9 cellular contexts compared by ENCODE assay signal in the genomic region with DNA sequence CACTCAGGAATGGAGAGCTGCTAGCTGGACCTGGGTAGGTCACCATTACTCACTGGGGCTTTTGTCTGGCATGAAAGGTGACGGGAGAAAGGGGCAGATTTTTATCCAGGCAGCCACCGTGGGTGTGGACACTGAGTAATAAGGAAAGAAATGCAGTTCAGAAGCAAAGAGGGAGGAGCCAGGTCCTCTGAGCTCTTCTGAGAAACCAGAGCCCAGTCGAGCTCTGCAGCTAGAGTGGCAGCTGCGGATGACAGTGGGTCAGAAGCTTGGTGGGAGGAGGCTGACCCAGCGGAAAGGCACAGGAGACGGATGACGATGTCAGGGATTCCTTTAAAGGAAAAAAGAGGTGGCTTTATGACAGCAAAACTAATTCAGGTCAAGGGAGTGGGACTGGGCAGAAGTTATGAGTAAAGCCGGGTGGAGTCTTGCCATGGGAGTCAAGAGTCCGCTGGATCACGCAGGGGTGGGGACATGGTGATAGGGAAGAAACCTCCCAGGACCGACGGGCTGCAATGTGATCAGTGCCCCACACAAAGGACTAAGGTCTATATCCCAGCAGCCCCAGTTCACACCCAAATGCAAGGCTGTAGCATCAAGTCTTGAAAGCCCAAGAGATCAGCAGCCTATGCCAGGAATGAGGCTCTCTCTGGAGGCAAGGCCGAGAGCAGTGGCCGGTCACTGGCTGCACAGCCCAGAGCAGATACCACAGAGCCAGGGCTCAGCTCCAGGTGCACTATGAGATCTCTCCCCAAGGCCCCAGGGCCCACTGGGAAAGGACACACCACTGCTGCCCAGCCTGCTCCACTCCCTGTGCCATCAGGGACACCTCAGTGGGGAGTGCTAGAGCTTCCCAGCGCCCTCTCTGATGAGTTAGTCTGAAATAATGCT. TPM values are rescaled to one million over a fixed set of nuclear protein-coding genes. Genes with fewer than 3 reads are reported as not detected.
DNase-seq lines count a peak whose midpoint lies in the region; ATAC-seq and TF ChIP-seq lines count a peak whose summit lies in the region.
"Had no signal": no experiment of that assay in that cellular context is flagged by ENCODE, and none has a peak within 500 bp of the region (broad histone marks: within the 10 kb centered on the region; RNA-seq: fewer than 3 reads in every experiment).

No MANE protein-coding gene starts in this region.

- POLR2A ChIA-PET in CD4-positive, alpha-beta T cell (lab: Charles Lee) = interaction anchor here (0.6 to 1.2 kb wide), 2 partner anchors 9 to 28 kb away, joined by 3 to 6 read pairs; no protein-coding TSS in a partner anchor

- CTCF ChIA-PET in CD4-positive, alpha-beta T cell (lab: Charles Lee) = interaction anchor here (1.2 to 3.8 kb wide), 2 partner anchors 9 to 24 kb away, joined by 4 to 20 read pairs; no protein-coding TSS in a partner anchor

- TF ChIP-seq POLR2A in prostate gland (IDR thresholded peaks at IDR 0.05) = peak; percentile 56

- H3K27me3 ChIP-seq in prostate gland (replicated peaks; ENCODE audit: insufficient read depth) = no peaks in the 10 kb centered on the region
- no peaks in the 10 kb centered on the region for H3K27me3 ChIP-seq in CD4-positive, alpha-beta T cell (ENCODE audit: control insufficient read depth, insufficient read depth, low read length)

- H3K4me1 Mint-ChIP-seq in CD4-positive, alpha-beta T cell (ENCODE audit: low read depth) = peaks cover 11% of the 10 kb centered on the region

- no peak for TF ChIP-seq CTCF in prostate gland (IDR thresholded peaks at IDR 0.05)
- TF ChIP-seq CTCF in CD4-positive, alpha-beta T cell (IDR thresholded peaks at IDR 0.05) = no peak

- no peak for ATAC-seq in CD4-positive, alpha-beta T cell (ENCODE audit: poor library complexity)

- intact Hi-C loops in prostate gland (cut with DNase I) = no loop called here
- intact Hi-C loops in CD4-positive, alpha-beta T cell (cut with DNase I, micrococcal nuclease) = no loop called here

- no peaks in the 10 kb centered on the region for H3K27me3 Mint-ChIP-seq in CD4-positive, alpha-beta T cell

- no peaks in the 10 kb centered on the region for H3K9me3 Mint-ChIP-seq in CD4-positive, alpha-beta T cell
- H3K9me3 Mint-ChIP-seq: activated T-cell treated with anti-CD3 and anti-CD28 coated beads, Interleukin-2, amount 50 U/mL, for 4 hours had no signal

- no peaks in the 10 kb centered on the region for H3K9me3 ChIP-seq in prostate gland
- H3K9me3 ChIP-seq in CD4-positive, alpha-beta T cell (ENCODE audit: control insufficient read depth, low read length) = no peaks in the 10 kb centered on the region

- H3K4me3 ChIP-seq in prostate gland = no peak overlapping the region

- 53% methylated on average over 15 of the region's 15 CpGs for WGBS in prostate gland

- DNase-seq in COLO829 (ENCODE audit: low spot score) (peak; percentile 49), SW480 (ENCODE audit: low spot score) (peak; percentile 92), fibroblast of peridontal ligament (ENCODE audit: extremely low read depth) (peak; percentile 77), prostate gland (ENCODE audit: low spot score) (no peak), NCI-H1930 (lab: John Stamatoyannopoulos, UW) (no peak), NCI-H82 treated with DMSO at 0.1 percent for 48 hours (lab: John Stamatoyannopoulos, UW; ENCODE audit: unreplicated experiment) (no peak), NOMO-1 treated with dmso at 0.1 percent for 144 hours (lab: John Stamatoyannopoulos, UW; ENCODE audit: unreplicated experiment) (no peak)
- no peak for DNase-seq in CD4-positive, alpha-beta T cell
- DNase-seq: activated T-cell treated with anti-CD3 and anti-CD28 coated beads, Interleukin-2, amount 50 U/mL, for 4 hours had no signal

- peaks cover 9% of the 10 kb centered on the region for H3K4me1 ChIP-seq in prostate gland (replicated peaks)

- H3K36me3 Mint-ChIP-seq in CD4-positive, alpha-beta T cell (ENCODE audit: low read depth) = peaks cover 17% of the 10 kb centered on the region

- H3K4me3 Mint-ChIP-seq in CD4-positive, alpha-beta T cell = no peak overlapping the region
- H3K4me3 Mint-ChIP-seq: activated T-cell treated with anti-CD3 and anti-CD28 coated beads, Interleukin-2, amount 50 U/mL, for 4 hours had no signal

- H3K36me3 ChIP-seq in prostate gland = no peaks in the 10 kb centered on the region

- peak overlapping the region; percentile 52 to 66 for H3K27ac ChIP-seq in prostate gland
- H3K27ac ChIP-seq in CD4-positive, alpha-beta T cell (ENCODE audit: low read depth, low read length) = no peak overlapping the region

- H3K27ac Mint-ChIP-seq in CD4-positive, alpha-beta T cell = no peak overlapping the region

RNA-seq across cellular contexts. Expression of a gene that starts 6.3 kb away (rescaled TPM):
- 10 to 100 TPM; 14.8 to 32.0 TPM for total RNA-seq in prostate gland
- total RNA-seq in CD4-positive, alpha-beta T cell = 100 to 1,000 TPM; 111 to 118 TPM

Comparison
In these comparisons a context has a peak if more than half of its experiments do, and no peak if none do; other contexts are left out.
1. DNase-seq: peak in COLO829 (single experiment), SW480 (single experiment) and fibroblast of peridontal ligament (single experiment); none in prostate gland (single experiment), NCI-H1930 (0 of 2), NCI-H82 treated with DMSO at 0.1 percent for 48 hours (single experiment), CD4-positive, alpha-beta T cell (0 of 10) and NOMO-1 treated with dmso at 0.1 percent for 144 hours (single experiment).